ENCODE assay signal across 2 cellular contexts in genomic region chr22:44693145-44693544, GRCh38.
A peak's percentile ranks its signal among the peaks of the same experiment; 100 is the strongest.
TF ChIP-seq lines count a peak whose summit lies in the region.

No MANE protein-coding gene starts in this region.

TF ChIP-seq in HepG2, 621 proteins besides CTCF, POLR2A, EP300 and RAD21 (continues in another document):
- TF ChIP-seq ZNF207 (IDR thresholded peaks at IDR 0.05; ENCODE audit: borderline replicate concordance) (no peak), ARNTL (CRISPR knock-in tag; IDR thresholded peaks at IDR 0.05) (peak; percentile 88), KAT7 (CRISPR knock-in tag; IDR thresholded peaks at IDR 0.05; ENCODE audit: borderline replicate concordance) (no peak), THAP8 (CRISPR knock-in tag; IDR thresholded peaks at IDR 0.05; ENCODE audit: borderline replicate concordance) (no peak), JUN (CRISPR knock-in tag; IDR thresholded peaks at IDR 0.05) (0 out of 2 replicates have a peak, but pooled peaks have one; percentile 39), HNRNPLL (IDR thresholded peaks at IDR 0.05; ENCODE audit: low read depth, low read length, poor library complexity, severe bottlenecking) (no peak), ZNF546 (CRISPR knock-in tag; conservative IDR thresholded peaks at IDR 0.05) (no peak), ZNF407 (CRISPR knock-in tag; IDR thresholded peaks at IDR 0.05; ENCODE audit: not compliant biosample characterization) (no peak), IRF2 (CRISPR knock-in tag; IDR thresholded peaks at IDR 0.05) (no peak), ARHGAP35 (CRISPR knock-in tag; IDR thresholded peaks at IDR 0.05; ENCODE audit: borderline replicate concordance) (no peak), ZNF878 (CRISPR knock-in tag; IDR thresholded peaks at IDR 0.05) (no peak), RFX3 (CRISPR knock-in tag; IDR thresholded peaks at IDR 0.05) (no peak), ZNF510 (CRISPR knock-in tag; IDR thresholded peaks at IDR 0.05; ENCODE audit: low read depth) (no peak), ZSCAN12 (CRISPR knock-in tag; IDR thresholded peaks at IDR 0.05) (no peak), ZNF124 (CRISPR knock-in tag; IDR thresholded peaks at IDR 0.05) (no peak), ZNF501 (CRISPR knock-in tag; IDR thresholded peaks at IDR 0.05) (no peak), E2F2 (CRISPR knock-in tag; IDR thresholded peaks at IDR 0.05; ENCODE audit: borderline replicate concordance) (no peak), MEIS1 (CRISPR knock-in tag; IDR thresholded peaks at IDR 0.05; ENCODE audit: borderline replicate concordance) (no peak), ZNF790 (CRISPR knock-in tag; IDR thresholded peaks at IDR 0.05; ENCODE audit: borderline replicate concordance) (no peak)

TF ChIP-seq in IMR-90, 13 proteins besides CTCF, POLR2A, EP300 and RAD21:
- TF ChIP-seq SMC3 (IDR thresholded peaks at IDR 0.05; ENCODE audit: low read depth, low read length) (no peak), RCOR1 (IDR thresholded peaks at IDR 0.05; ENCODE audit: insufficient replicate concordance, low read length) (no peak), RFX5 (IDR thresholded peaks at IDR 0.05; ENCODE audit: low read depth, low read length) (no peak), MAZ (IDR thresholded peaks at IDR 0.05; ENCODE audit: borderline replicate concordance, low read depth, low read length) (no peak), MAFK (IDR thresholded peaks at IDR 0.05; ENCODE audit: low read depth, low read length) (no peak), BHLHE40 (IDR thresholded peaks at IDR 0.05; ENCODE audit: low read depth, low read length) (no peak), USF2 (IDR thresholded peaks at IDR 0.05; ENCODE audit: low read depth, low read length) (no peak), FOS (IDR thresholded peaks at IDR 0.05; ENCODE audit: low read depth, low read length) (no peak), CEBPB (IDR thresholded peaks at IDR 0.05; ENCODE audit: low read depth, low read length) (no peak), NFE2L2 (IDR thresholded peaks at IDR 0.05; ENCODE audit: low read depth, low read length) (no peak), MXI1 (IDR thresholded peaks at IDR 0.05; ENCODE audit: borderline replicate concordance, low read depth, low read length) (no peak), ELK1 (IDR thresholded peaks at IDR 0.05; ENCODE audit: borderline replicate concordance, low read depth, low read length) (no peak), CHD1 (IDR thresholded peaks at IDR 0.05; ENCODE audit: low read depth, low read length) (no peak)
